12 cellular contexts compared by ENCODE assay signal in the genomic region with DNA sequence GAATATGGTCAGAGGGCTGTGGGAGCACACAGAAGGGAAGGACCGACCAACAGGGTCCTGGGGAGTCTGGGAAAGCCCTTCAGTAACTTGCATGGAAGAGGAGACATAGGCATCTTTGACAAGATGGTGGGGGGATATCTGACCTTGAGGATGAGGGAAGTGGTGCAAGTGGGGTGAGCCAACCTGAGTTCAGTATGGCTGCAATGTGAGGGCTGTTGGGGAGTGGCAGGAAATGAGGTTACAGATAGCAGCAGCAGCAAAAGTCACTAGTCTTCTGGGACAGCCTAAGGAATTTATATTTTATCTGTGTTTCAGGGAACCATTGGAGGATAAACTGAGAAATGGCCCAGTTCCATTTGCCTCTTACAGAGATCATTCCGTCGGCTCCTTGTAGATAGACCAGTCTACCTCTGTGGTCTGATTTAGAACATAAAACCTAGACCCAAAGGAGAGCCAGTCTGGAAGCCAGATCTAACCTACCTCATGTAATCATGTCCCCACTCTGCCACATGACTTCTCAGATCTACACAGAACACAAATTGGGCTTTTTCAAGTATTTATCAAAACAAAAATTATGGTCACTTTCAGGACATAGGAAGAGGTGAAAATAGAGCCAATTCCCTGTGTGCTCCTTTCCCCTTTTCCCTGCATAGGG.
A peak's percentile ranks its signal among the peaks of the same experiment; 100 is the strongest.
DNase-seq lines count a peak whose midpoint lies in the region; ATAC-seq and TF ChIP-seq lines count a peak whose summit lies in the region.
"Had no signal": no experiment of that assay in that cellular context is flagged by ENCODE, and none has a peak within 500 bp of the region (broad histone marks: within the 10 kb centered on the region; RNA-seq: fewer than 3 reads in every experiment).

No MANE protein-coding gene starts in this region.

- H3K9ac ChIP-seq in Karpas-422 (ENCODE audit: low read length) = no peak overlapping the region
- no peak overlapping the region for H3K9ac ChIP-seq in GM23248
- H3K9ac ChIP-seq: parathyroid adenoma had no signal

- intact Hi-C loops in activated B cell treated with CpG ODN at 0.5 μM for 24 hours (cut with micrococcal nuclease) (no loop called here), thyroid gland (cut with DNase I) (no loop called here)

- H3K4me3 ChIP-seq in Karpas-422 (ENCODE audit: low read length) = no peak overlapping the region
- no peak overlapping the region for H3K4me3 ChIP-seq in thyroid gland (replicated peaks in 1 of 3)
- H3K4me3 ChIP-seq in GM23248 = no peak overlapping the region

- H3K4me2 ChIP-seq in Karpas-422 (ENCODE audit: low read depth, low read length, poor library complexity, severe bottlenecking) (no peak overlapping the region), GM23248 (ENCODE audit: unreplicated experiment) (no peak overlapping the region)

- TF ChIP-seq POLR2A in thyroid gland (IDR thresholded peaks at IDR 0.05) = no peak

- H3K27ac Mint-ChIP-seq in activated CD4-positive, alpha-beta T cell treated with anti-CD3 and anti-CD28 coated beads, Interleukin-2, amount 10 ng/mL, durations not matched to agents 7 days and 5 days = peak overlapping the region; percentile 88
- H3K27ac Mint-ChIP-seq in activated B cell treated with CpG ODN at 0.5 μM for 24 hours = peak overlapping the region; percentile 77
- peak overlapping the region; percentile 50 to 89 for H3K27ac Mint-ChIP-seq in natural killer cell treated with Interleukin-12 subunit alpha and Interleukin-12 subunit beta and Interleukin-15 and Interleukin-18, amount 100 ng/mL, for 72 hours

- peak overlapping the region; percentile 20 for H3K4me3 Mint-ChIP-seq in activated CD4-positive, alpha-beta T cell treated with anti-CD3 and anti-CD28 coated beads, Interleukin-2, amount 10 ng/mL, durations not matched to agents 7 days and 5 days
- no peak overlapping the region for H3K4me3 Mint-ChIP-seq in activated B cell treated with CpG ODN at 0.5 μM for 24 hours
- peak overlapping the region; percentile 65 for H3K4me3 Mint-ChIP-seq in natural killer cell treated with Interleukin-12 subunit alpha and Interleukin-12 subunit beta and Interleukin-15 and Interleukin-18, amount 100 ng/mL, for 72 hours

- H3K27me3 ChIP-seq in Karpas-422 (ENCODE audit: low read length) = no peaks in the 10 kb centered on the region
- no peaks in the 10 kb centered on the region for H3K27me3 ChIP-seq in thyroid gland
- 0 out of 2 replicates have a peak, but pooled peaks cover 3% of the 10 kb centered on the region for H3K27me3 ChIP-seq in GM23248 (replicated peaks; ENCODE audit: insufficient read depth)

- in situ Hi-C loops in GM23248 (cut with MboI) = no loop called here

- no peaks in the 10 kb centered on the region for H3K27me3 Mint-ChIP-seq in activated CD4-positive, alpha-beta T cell treated with anti-CD3 and anti-CD28 coated beads, Interleukin-2, amount 10 ng/mL, durations not matched to agents 7 days and 5 days
- no peaks in the 10 kb centered on the region for H3K27me3 Mint-ChIP-seq in activated B cell treated with CpG ODN at 0.5 μM for 24 hours
- no peaks in the 10 kb centered on the region for H3K27me3 Mint-ChIP-seq in natural killer cell treated with Interleukin-12 subunit alpha and Interleukin-12 subunit beta and Interleukin-15 and Interleukin-18, amount 100 ng/mL, for 72 hours

- CTCF ChIA-PET in activated CD4-positive, alpha-beta T cell treated with anti-CD3 and anti-CD28 coated beads, Interleukin-2, amount 10 ng/mL, durations not matched to agents 7 days and 5 days (lab: Charles Lee) = interaction anchor here (1.6 kb wide), 1 partner anchor 22 kb away, joined by 3 read pairs; no protein-coding TSS in a partner anchor
- CTCF ChIA-PET in activated B cell treated with CpG ODN at 0.5 μM for 24 hours (lab: Charles Lee) = no interaction called here

- POLR2A ChIA-PET in activated CD4-positive, alpha-beta T cell treated with anti-CD3 and anti-CD28 coated beads, Interleukin-2, amount 10 ng/mL, durations not matched to agents 7 days and 5 days (lab: Charles Lee) = no interaction called here
- POLR2A ChIA-PET in activated B cell treated with CpG ODN at 0.5 μM for 24 hours (lab: Charles Lee) = interaction anchor here (0.6 to 1.8 kb wide), 3 partner anchors 12 to 36 kb away, joined by 3 to 5 read pairs (median 3); no protein-coding TSS in a partner anchor

- H4K20me1 ChIP-seq in Karpas-422 (ENCODE audit: insufficient read depth, low read depth, low read length) (no peaks in the 10 kb centered on the region), GM23248 (ENCODE audit: insufficient read depth) (no peaks in the 10 kb centered on the region)

- no peaks in the 10 kb centered on the region for H3F3A ChIP-seq in GM23248 (ENCODE audit: insufficient read depth)

- H3K79me2 ChIP-seq in Karpas-422 (ENCODE audit: low read length) (peaks cover 85% of the 10 kb centered on the region), GM23248 (ENCODE audit: insufficient read depth) (no peaks in the 10 kb centered on the region)
- H3K79me2 ChIP-seq: parathyroid adenoma had no signal

- H3K4me1 Mint-ChIP-seq in activated CD4-positive, alpha-beta T cell treated with anti-CD3 and anti-CD28 coated beads, Interleukin-2, amount 10 ng/mL, durations not matched to agents 7 days and 5 days = peaks cover 68% of the 10 kb centered on the region
- peaks cover 93% of the 10 kb centered on the region for H3K4me1 Mint-ChIP-seq in activated B cell treated with CpG ODN at 0.5 μM for 24 hours
- peaks cover 47 to 67% of the 10 kb centered on the region in 2 donors for H3K4me1 Mint-ChIP-seq in natural killer cell treated with Interleukin-12 subunit alpha and Interleukin-12 subunit beta and Interleukin-15 and Interleukin-18, amount 100 ng/mL, for 72 hours (ENCODE audit: low read depth in 2 of 2)

- peak; percentile 41 for DNase-seq in activated CD4-positive, alpha-beta T cell treated with anti-CD3 and anti-CD28 coated beads, Interleukin-2, amount 10 ng/mL, durations not matched to agents 7 days and 5 days
- no peak for DNase-seq in activated CD4-positive, alpha-beta T cell treated with anti-CD3 and anti-CD28 coated beads for 4 hours
- peak; percentile 51 for DNase-seq in Karpas-422
- no peak for DNase-seq in activated B cell treated with CpG ODN at 0.5 μM for 24 hours
- no peak for DNase-seq in natural killer cell treated with Interleukin-12 subunit alpha and Interleukin-12 subunit beta and Interleukin-15 and Interleukin-18, amount 100 ng/mL, for 72 hours (ENCODE audit: low spot score)
- no peak for DNase-seq in thyroid gland
- no peak for DNase-seq in GM23248
- DNase-seq: mesendoderm, NCI-H1092 treated with DMSO at 0.1 percent for 48 hours, PC-3 had no signal

- H3K36me3 Mint-ChIP-seq in activated CD4-positive, alpha-beta T cell treated with anti-CD3 and anti-CD28 coated beads, Interleukin-2, amount 10 ng/mL, durations not matched to agents 7 days and 5 days (ENCODE audit: low read depth) = peaks cover 70% of the 10 kb centered on the region
- peaks cover 67% of the 10 kb centered on the region for H3K36me3 Mint-ChIP-seq in activated B cell treated with CpG ODN at 0.5 μM for 24 hours (ENCODE audit: low read depth)
- peaks cover 39% of the 10 kb centered on the region for H3K36me3 Mint-ChIP-seq in natural killer cell treated with Interleukin-12 subunit alpha and Interleukin-12 subunit beta and Interleukin-15 and Interleukin-18, amount 100 ng/mL, for 72 hours

- 88 to 94% methylated on average over 3 of the region's 3 CpGs for WGBS in thyroid gland, 2 donors
- WGBS in GM23248 (ENCODE audit: low coverage in 1 of 2, low lambda C conversion rate in 2 of 2, missing lambda C conversion rate in 2 of 2), 2 experiments = 41% methylated on average over 3 of the region's 3 CpGs

- no peak overlapping the region for H2AFZ ChIP-seq in Karpas-422 (ENCODE audit: low read length)
- no peak overlapping the region for H2AFZ ChIP-seq in GM23248
- H2AFZ ChIP-seq: parathyroid adenoma had no signal

- H3K9me3 ChIP-seq in Karpas-422 (ENCODE audit: low read length) (no peaks in the 10 kb centered on the region), thyroid gland (no peaks in the 10 kb centered on the region), GM23248 (ENCODE audit: low read depth) (no peaks in the 10 kb centered on the region)

- ATAC-seq in activated B cell treated with CpG ODN at 0.5 μM for 24 hours (ENCODE audit: low read depth) (no peak), GM19035 (IDR thresholded peaks at IDR 0.05; ENCODE audit: unreplicated experiment) (no peak)
- peak in 1 of 2 donors; percentile 60 for ATAC-seq in natural killer cell treated with Interleukin-12 subunit alpha and Interleukin-12 subunit beta and Interleukin-15 and Interleukin-18, amount 100 ng/mL, for 72 hours
- ATAC-seq: PC-3 had no signal

- H3K9me2 ChIP-seq in Karpas-422 (replicated peaks; ENCODE audit: insufficient read depth, low read length) = no peaks in the 10 kb centered on the region
- H3K9me2 ChIP-seq in GM23248 (ENCODE audit: insufficient read depth) = no peaks in the 10 kb centered on the region

- H3K9me3 Mint-ChIP-seq in activated CD4-positive, alpha-beta T cell treated with anti-CD3 and anti-CD28 coated beads, Interleukin-2, amount 10 ng/mL, durations not matched to agents 7 days and 5 days = peaks cover 20% of the 10 kb centered on the region
- peaks cover 10% of the 10 kb centered on the region for H3K9me3 Mint-ChIP-seq in activated B cell treated with CpG ODN at 0.5 μM for 24 hours
- H3K9me3 Mint-ChIP-seq in natural killer cell treated with Interleukin-12 subunit alpha and Interleukin-12 subunit beta and Interleukin-15 and Interleukin-18, amount 100 ng/mL, for 72 hours = no peaks in the 10 kb centered on the region

- H3K36me3 ChIP-seq in Karpas-422 (ENCODE audit: insufficient read depth, low read length) (peaks cover 71% of the 10 kb centered on the region), thyroid gland (no peaks in the 10 kb centered on the region), GM23248 (ENCODE audit: low read depth) (no peaks in the 10 kb centered on the region)

- no peak for TF ChIP-seq CTCF in activated B cell treated with CpG ODN at 0.5 μM for 24 hours (IDR thresholded peaks at IDR 0.05)
- no peak for TF ChIP-seq CTCF in thyroid gland (IDR thresholded peaks at IDR 0.05)

- H3K4me1 ChIP-seq in Karpas-422 (ENCODE audit: low read length) (peaks cover 88% of the 10 kb centered on the region), thyroid gland (peaks cover 5 to 21% of the 10 kb centered on the region in 2 donors), GM23248 (ENCODE audit: insufficient read depth) (no peaks in the 10 kb centered on the region)
- H3K4me1 ChIP-seq: parathyroid adenoma had no signal

- peak overlapping the region; percentile 71 for H3K27ac ChIP-seq in Karpas-422 (ENCODE audit: low read length)
- H3K27ac ChIP-seq in thyroid gland = no peak overlapping the region
- H3K27ac ChIP-seq in GM23248 = no peak overlapping the region
- H3K27ac ChIP-seq: parathyroid adenoma had no signal

Comparison
In these comparisons a context has a peak if more than half of its experiments do, and no peak if none do; other contexts are left out.
1. DNase-seq: peak in activated CD4-positive, alpha-beta T cell treated with anti-CD3 and anti-CD28 coated beads, Interleukin-2, amount 10 ng/mL, durations not matched to agents 7 days and 5 days (single experiment) and Karpas-422 (single experiment); none in activated CD4-positive, alpha-beta T cell treated with anti-CD3 and anti-CD28 coated beads for 4 hours (0 of 2), activated B cell treated with CpG ODN at 0.5 μM for 24 hours (single experiment), natural killer cell treated with Interleukin-12 subunit alpha and Interleukin-12 subunit beta and Interleukin-15 and Interleukin-18, amount 100 ng/mL, for 72 hours (single experiment), thyroid gland (0 of 2) and GM23248 (single experiment).
2. Peak in every context shown above with its lines, with median percentiles within 50 percentile points of each other: H3K27ac Mint-ChIP-seq.